Comparison of ENCODE assay signal across 29 cellular contexts in genomic region chr1:63913533-63913932, GRCh38.
DNase-seq lines count a peak whose midpoint lies in the region; ATAC-seq and TF ChIP-seq lines count a peak whose summit lies in the region.
"Had no signal": no experiment of that assay in that cellular context is flagged by ENCODE, and none has a peak within 500 bp of the region (broad histone marks: within the 10 kb centered on the region; RNA-seq: fewer than 3 reads in every experiment).

No MANE protein-coding gene starts in this region.

- TF ChIP-seq CTCF in choroid plexus epithelial cell (conservative IDR thresholded peaks at IDR 0.05; ENCODE audit: low read depth, low read length): no peak
- TF ChIP-seq CTCF in right atrium auricular region (IDR thresholded peaks at IDR 0.05): no peak
- TF ChIP-seq CTCF in sigmoid colon (IDR thresholded peaks at IDR 0.05): no peak
- no peak for TF ChIP-seq CTCF in gastroesophageal sphincter (IDR thresholded peaks at IDR 0.05)

- H3K9me3 ChIP-seq in HUES48 (ENCODE audit: control insufficient read depth, insufficient read depth, low read length) (no peaks in the 10 kb centered on the region), right atrium auricular region (no peaks in the 10 kb centered on the region), sigmoid colon (no peaks in the 10 kb centered on the region), gastroesophageal sphincter (no peaks in the 10 kb centered on the region)
- H3K9me3 ChIP-seq: BLaER1, SJSA1, upper lobe of left lung had no signal

- H3K27ac ChIP-seq in HUES48 (ENCODE audit: low read depth, low read length): peak overlapping the region; percentile 33
- peak overlapping the region; percentile 54 to 73 for H3K27ac ChIP-seq in right atrium auricular region
- H3K27ac ChIP-seq in sigmoid colon: peak overlapping the region in 3 of 4 donors; percentile 45 to 72 (median 62)
- no peak overlapping the region for H3K27ac ChIP-seq in gastroesophageal sphincter
- H3K27ac ChIP-seq: BLaER1, cardiac muscle cell, SJSA1, upper lobe of left lung had no signal

- H3K27me3 ChIP-seq in HUES48 (ENCODE audit: control insufficient read depth, insufficient read depth, low read length): no peaks in the 10 kb centered on the region
- H3K27me3 ChIP-seq in right atrium auricular region: no peaks in the 10 kb centered on the region
- no peaks in the 10 kb centered on the region for H3K27me3 ChIP-seq in sigmoid colon
- H3K27me3 ChIP-seq in gastroesophageal sphincter: no peaks in the 10 kb centered on the region
- H3K27me3 ChIP-seq: BLaER1, cardiac muscle cell, SJSA1, upper lobe of left lung had no signal

- TF ChIP-seq EP300 in sigmoid colon (IDR thresholded peaks at IDR 0.05) (no peak), gastroesophageal sphincter (IDR thresholded peaks at IDR 0.05) (no peak)

- H3K36me3 ChIP-seq in HUES48 (ENCODE audit: control insufficient read depth, insufficient read depth, low read length): no peaks in the 10 kb centered on the region
- H3K36me3 ChIP-seq in right atrium auricular region: no peaks in the 10 kb centered on the region
- no peaks in the 10 kb centered on the region for H3K36me3 ChIP-seq in sigmoid colon
- H3K36me3 ChIP-seq in gastroesophageal sphincter: no peaks in the 10 kb centered on the region
- H3K36me3 ChIP-seq: BLaER1, cardiac muscle cell, SJSA1, upper lobe of left lung had no signal

- no peak overlapping the region for H3K9ac ChIP-seq in HUES48 (ENCODE audit: low read depth, low read length)
- H3K9ac ChIP-seq: BLaER1 had no signal

- peaks cover 71% of the 10 kb centered on the region for H3K4me1 ChIP-seq in HUES48 (ENCODE audit: control insufficient read depth, insufficient read depth, low read length)
- peaks cover 0 to 24% of the 10 kb centered on the region in 2 donors for H3K4me1 ChIP-seq in right atrium auricular region
- H3K4me1 ChIP-seq in sigmoid colon: peaks cover 0 to 57% (median 39%) of the 10 kb centered on the region in 4 donors
- H3K4me1 ChIP-seq in gastroesophageal sphincter: peaks cover 0 to 21% (median 0%) of the 10 kb centered on the region in 3 donors

- peak; percentile 66 for DNase-seq in choroid plexus epithelial cell (ENCODE audit: low read depth)
- no peak for DNase-seq in right atrium auricular region (ENCODE audit: low spot score)
- no peak for DNase-seq in sigmoid colon
- no peak for DNase-seq in activated naive CD4-positive, alpha-beta T cell treated with anti-CD3 and anti-CD28 coated beads for 36 hours
- DNase-seq in stimulated activated naive B cell treated with anti-CD40 and anti-IgM and Interleukin-4, amounts not matched to agents 10 μg/mL and 1 μg/mL and 100 μg/mL, for 72 hours: no peak
- DNase-seq in DMS153 treated with DMSO at 0.1 percent for 48 hours (lab: John Stamatoyannopoulos, UW; ENCODE audit: unreplicated experiment): no peak
- DNase-seq: activated B cell treated with CpG ODN at 0.5 μM for 24 hours; activated CD4-positive, alpha-beta T cell treated with anti-CD3 and anti-CD28 coated beads, Interleukin-2, amount 50 U/mL, for 1 hour; activated gamma-delta T cell; activated T-cell treated with anti-CD3 and anti-CD28 coated beads, Interleukin-2, amount 50 U/mL, for 4 hours; DMS153; GDM1; head of caudate nucleus; MV-4-11; NCI-H146; NCI-H2107; NCI-H774; stimulated activated CD4-positive, alpha-beta T cell treated with anti-CD3 and anti-CD28 coated beads, Interleukin-4, amount 100 ng/mL, for 24 hours; T1000; upper lobe of left lung had no signal

- no peaks in the 10 kb centered on the region for H3K9me3 Mint-ChIP-seq in activated naive CD4-positive, alpha-beta T cell treated with anti-CD3 and anti-CD28 coated beads for 36 hours
- H3K9me3 Mint-ChIP-seq in stimulated activated naive B cell treated with anti-CD40 and anti-IgM and Interleukin-4, amounts not matched to agents 10 μg/mL and 1 μg/mL and 100 μg/mL, for 72 hours: no peaks in the 10 kb centered on the region
- H3K9me3 Mint-ChIP-seq: activated B cell treated with CpG ODN at 0.5 μM for 24 hours; activated T-cell treated with anti-CD3 and anti-CD28 coated beads, Interleukin-2, amount 50 U/mL, for 4 hours; dendritic cell treated with granulocyte-macrophage colony-stimulating factor and Interleukin-4, amounts not matched to agents 40 ng/mL and 50 ng/mL, for 4 days; IgD-negative memory B cell; memory B cell had no signal

- CTCF ChIA-PET in activated naive CD4-positive, alpha-beta T cell treated with anti-CD3 and anti-CD28 coated beads for 36 hours (lab: Charles Lee): no interaction called here

- H3K27ac Mint-ChIP-seq in activated naive CD4-positive, alpha-beta T cell treated with anti-CD3 and anti-CD28 coated beads for 36 hours: no peak overlapping the region
- no peak overlapping the region for H3K27ac Mint-ChIP-seq in stimulated activated naive B cell treated with anti-CD40 and anti-IgM and Interleukin-4, amounts not matched to agents 10 μg/mL and 1 μg/mL and 100 μg/mL, for 72 hours
- H3K27ac Mint-ChIP-seq: activated B cell treated with CpG ODN at 0.5 μM for 24 hours; dendritic cell treated with granulocyte-macrophage colony-stimulating factor and Interleukin-4, amounts not matched to agents 40 ng/mL and 50 ng/mL, for 4 days; IgD-negative memory B cell; memory B cell had no signal

- intact Hi-C loops in sigmoid colon (cut with DNase I): loop anchor here (5.0 kb wide), 1 partner anchor 224 kb away; no protein-coding TSS in a partner anchor
- intact Hi-C loops in activated naive CD4-positive, alpha-beta T cell treated with anti-CD3 and anti-CD28 coated beads for 36 hours (cut with micrococcal nuclease): no loop called here

- 77 to 86% methylated on average over 10 of the region's 10 CpGs for WGBS in sigmoid colon, 2 donors
- WGBS in gastroesophageal sphincter (ENCODE audit: low coverage in 1 of 2), 2 donors: 44 to 71% methylated on average over 3 to 7 of the region's 10 CpGs

- no peaks in the 10 kb centered on the region for H3K4me1 Mint-ChIP-seq in activated naive CD4-positive, alpha-beta T cell treated with anti-CD3 and anti-CD28 coated beads for 36 hours (ENCODE audit: low read depth)
- H3K4me1 Mint-ChIP-seq in stimulated activated naive B cell treated with anti-CD40 and anti-IgM and Interleukin-4, amounts not matched to agents 10 μg/mL and 1 μg/mL and 100 μg/mL, for 72 hours: peaks cover 8 to 31% of the 10 kb centered on the region in 2 donors
- H3K4me1 Mint-ChIP-seq: activated B cell treated with CpG ODN at 0.5 μM for 24 hours, IgD-negative memory B cell had no signal

- peaks cover 2% of the 10 kb centered on the region for H3K27me3 Mint-ChIP-seq in activated naive CD4-positive, alpha-beta T cell treated with anti-CD3 and anti-CD28 coated beads for 36 hours (ENCODE audit: low read depth)
- H3K27me3 Mint-ChIP-seq in stimulated activated naive B cell treated with anti-CD40 and anti-IgM and Interleukin-4, amounts not matched to agents 10 μg/mL and 1 μg/mL and 100 μg/mL, for 72 hours: peaks cover 11 to 15% of the 10 kb centered on the region in 2 donors
- H3K27me3 Mint-ChIP-seq: dendritic cell treated with granulocyte-macrophage colony-stimulating factor and Interleukin-4, amounts not matched to agents 40 ng/mL and 50 ng/mL, for 4 days had no signal

- no peaks in the 10 kb centered on the region for H3K36me3 Mint-ChIP-seq in activated naive CD4-positive, alpha-beta T cell treated with anti-CD3 and anti-CD28 coated beads for 36 hours (ENCODE audit: low read depth)
- H3K36me3 Mint-ChIP-seq in stimulated activated naive B cell treated with anti-CD40 and anti-IgM and Interleukin-4, amounts not matched to agents 10 μg/mL and 1 μg/mL and 100 μg/mL, for 72 hours: no peaks in the 10 kb centered on the region
- H3K36me3 Mint-ChIP-seq: memory B cell had no signal

- ATAC-seq in gastroesophageal sphincter: no peak
- ATAC-seq in stimulated activated naive B cell treated with anti-CD40 and anti-IgM and Interleukin-4, amounts not matched to agents 10 μg/mL and 1 μg/mL and 100 μg/mL, for 72 hours (replicated peaks): no peak
- ATAC-seq: activated T-cell treated with anti-CD3 and anti-CD28 coated beads, Interleukin-2, amount 50 U/mL, for 4 hours; sciatic nerve had no signal

- H3K4me3 ChIP-seq in HUES48 (ENCODE audit: low read depth, low read length) (no peak overlapping the region), choroid plexus epithelial cell (ENCODE audit: low read depth, low read length) (no peak overlapping the region), right atrium auricular region (no peak overlapping the region), sigmoid colon (no peak overlapping the region), gastroesophageal sphincter (no peak overlapping the region)
- H3K4me3 ChIP-seq: BLaER1, cardiac muscle cell, SJSA1, upper lobe of left lung had no signal

- no peak for TF ChIP-seq POLR2A in sigmoid colon (IDR thresholded peaks at IDR 0.05)
- TF ChIP-seq POLR2A in gastroesophageal sphincter (IDR thresholded peaks at IDR 0.05): no peak

- H3K4me3 Mint-ChIP-seq in activated naive CD4-positive, alpha-beta T cell treated with anti-CD3 and anti-CD28 coated beads for 36 hours: no peak overlapping the region
- no peak overlapping the region for H3K4me3 Mint-ChIP-seq in stimulated activated naive B cell treated with anti-CD40 and anti-IgM and Interleukin-4, amounts not matched to agents 10 μg/mL and 1 μg/mL and 100 μg/mL, for 72 hours
- H3K4me3 Mint-ChIP-seq: activated B cell treated with CpG ODN at 0.5 μM for 24 hours; activated T-cell treated with anti-CD3 and anti-CD28 coated beads, Interleukin-2, amount 50 U/mL, for 4 hours; dendritic cell treated with granulocyte-macrophage colony-stimulating factor and Interleukin-4, amounts not matched to agents 40 ng/mL and 50 ng/mL, for 4 days; IgD-negative memory B cell; memory B cell had no signal

Comparison
In these comparisons a context has a peak if more than half of its experiments do, and no peak if none do; other contexts are left out.
1. H3K27ac ChIP-seq: peak in HUES48 (single experiment), right atrium auricular region (2 of 2) and sigmoid colon (3 of 4); none in gastroesophageal sphincter (0 of 4).